Comparison of ENCODE assay signal across 16 cellular contexts in the genomic region with DNA sequence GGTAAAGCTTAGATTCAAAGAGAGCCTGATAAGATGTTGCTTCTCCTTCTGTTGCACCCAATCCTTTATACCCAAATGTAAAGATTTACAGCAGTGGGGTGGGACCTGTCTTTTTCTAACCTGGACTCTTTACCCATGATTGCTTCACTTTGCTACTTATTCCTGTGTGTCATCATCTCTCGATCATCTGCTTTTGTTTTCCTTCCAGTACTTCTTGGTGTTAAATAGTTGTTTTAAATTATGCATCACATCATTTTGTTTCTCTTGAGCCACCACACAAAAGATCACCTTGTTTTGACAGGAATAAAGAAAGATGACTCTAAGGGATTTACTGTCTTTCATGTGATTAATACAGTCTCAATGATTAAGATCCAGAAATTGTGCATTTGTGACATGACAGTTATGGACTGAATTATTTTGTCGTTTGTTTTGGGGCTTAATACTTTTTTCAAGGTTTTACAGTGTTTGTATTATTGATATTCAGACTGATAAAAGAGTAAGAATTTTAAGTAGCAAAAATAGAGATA.
DNase-seq lines count a peak whose midpoint lies in the region; ATAC-seq, FAIRE-seq and TF ChIP-seq lines count a peak whose summit lies in the region.
"Had no signal": no experiment of that assay in that cellular context is flagged by ENCODE, and none has a peak within 500 bp of the region (broad histone marks: within the 10 kb centered on the region; RNA-seq: fewer than 3 reads in every experiment).

No MANE protein-coding gene starts in this region.

- no peak overlapping the region for H3K4me3 ChIP-seq in A549
- no peak overlapping the region for H3K4me3 ChIP-seq in AG10803 (ENCODE audit: low read length)
- H3K4me3 ChIP-seq in fibroblast of villous mesenchyme (ENCODE audit: low read depth, low read length) = no peak overlapping the region
- H3K4me3 ChIP-seq: HAP-1, PC-9 had no signal

- ATAC-seq in A549 (no peak), HG03432 (IDR thresholded peaks at IDR 0.05; ENCODE audit: unreplicated experiment) (no peak), GM18519 (IDR thresholded peaks at IDR 0.05; ENCODE audit: low FRiP score, unreplicated experiment) (no peak)

- POLR2A ChIA-PET in A549 (lab: Yijun Ruan, JAX) = no interaction called here

- no peak for FAIRE-seq in A549 (lab: Jason Lieb, UNC)
- FAIRE-seq: D721Med had no signal

- TF ChIP-seq POLR2A in A549 (IDR thresholded peaks at IDR 0.05; ENCODE audit: low read length) = no peak

- H3K27ac ChIP-seq in A549 = peak overlapping the region; percentile 49 to 57
- H3K27ac ChIP-seq: PC-9 had no signal

- no peak for DNase-seq in A549 (ENCODE audit: low read depth in 1 of 2, low spot score in 1 of 2)
- peak; percentile 2 for DNase-seq in AG10803 (ENCODE audit: low read depth)
- peak; percentile 7 for DNase-seq in amniotic epithelial cell (ENCODE audit: low read depth)
- DNase-seq in fibroblast of villous mesenchyme (ENCODE audit: low read depth) = peak; percentile 28
- no peak for DNase-seq in NCI-H2171 treated with DMSO at 0.1 percent for 48 hours (lab: John Stamatoyannopoulos, UW)
- DNase-seq: CD4-positive, alpha-beta memory T cell; DMS79; NCI-H1048; NCI-H2081; NCI-H510A treated with DMSO at 0.1 percent for 48 hours; NK-92 treated with Interleukin-12 subunit alpha and Interleukin-12 subunit beta, amount 100 ng/mL, for 24 hours; PC-9 had no signal

- CTCF ChIA-PET in A549 (lab: Yijun Ruan, JAX) = no interaction called here

- no peaks in the 10 kb centered on the region for H3K9me3 ChIP-seq in A549
- H3K9me3 ChIP-seq: HAP-1 had no signal

- no peak for TF ChIP-seq EP300 in A549 (IDR thresholded peaks at IDR 0.05)

- no peak for TF ChIP-seq RAD21 in A549 (conservative IDR thresholded peaks at IDR 0.05 in 1 of 2, IDR thresholded peaks at IDR 0.05 in 1 of 2)

- peak overlapping the region; percentile 77 for H3K4me2 ChIP-seq in A549
- H3K4me2 ChIP-seq: PC-9 had no signal

- H3K4me1 ChIP-seq in A549 = peaks cover 39% of the 10 kb centered on the region

- WGBS in A549 (ENCODE audit: missing lambda C conversion rate) = 17% methylated on average over 2 of the region's 2 CpGs

- TF ChIP-seq CTCF in A549 (IDR thresholded peaks at IDR 0.05) = no peak
- no peak for TF ChIP-seq CTCF in AG10803 (conservative IDR thresholded peaks at IDR 0.05; ENCODE audit: low read length)
- TF ChIP-seq CTCF in fibroblast of villous mesenchyme (IDR thresholded peaks at IDR 0.05; ENCODE audit: insufficient read depth, low read depth, low read length) = no peak

TF ChIP-seq in A549, 52 proteins besides CTCF, POLR2A, EP300 and RAD21:
- no peak for TF ChIP-seq HOXA7 (CRISPR knock-in tag; IDR thresholded peaks at IDR 0.05)
- no peak for TF ChIP-seq CBX8 (IDR thresholded peaks at IDR 0.05)
- peak in 1 of 2 experiments; percentile 29; a peak in 1 of 4 replicates for TF ChIP-seq CEBPB (IDR thresholded peaks at IDR 0.05)
TF ChIP-seq in A549: peak in this region for 1.

Comparison
In these comparisons a context has a peak if more than half of its experiments do, and no peak if none do; other contexts are left out.
1. DNase-seq: peak in AG10803 (single experiment), amniotic epithelial cell (single experiment) and fibroblast of villous mesenchyme (single experiment); none in A549 (0 of 2) and NCI-H2171 treated with DMSO at 0.1 percent for 48 hours (single experiment).